23 cellular contexts compared by ENCODE assay signal in the genomic region with DNA sequence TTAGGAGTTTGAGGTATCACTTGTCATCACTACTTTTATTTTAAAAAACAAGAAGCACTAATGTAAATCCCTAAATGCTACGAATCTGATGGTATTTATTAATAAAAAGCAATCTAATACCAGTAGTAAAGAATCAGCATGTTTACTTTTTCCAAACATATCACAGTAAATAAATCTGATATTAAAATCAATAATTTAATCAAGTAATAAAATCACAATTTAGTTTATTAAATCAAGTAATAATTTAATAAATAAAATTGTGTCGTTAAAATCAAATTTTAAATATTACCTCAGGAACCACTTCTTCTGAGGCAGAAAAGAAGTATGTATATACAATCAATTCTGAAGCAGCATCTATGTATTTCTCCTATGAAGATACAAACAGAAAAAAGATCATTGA. TPM values are rescaled to one million over a fixed set of nuclear protein-coding genes. Genes with fewer than 3 reads are reported as not detected.
A peak's percentile ranks its signal among the peaks of the same experiment; 100 is the strongest.
DNase-seq lines count a peak whose midpoint lies in the region; ATAC-seq, FAIRE-seq and TF ChIP-seq lines count a peak whose summit lies in the region.
"Had no signal": no experiment of that assay in that cellular context is flagged by ENCODE, and none has a peak within 500 bp of the region (broad histone marks: within the 10 kb centered on the region; RNA-seq: fewer than 3 reads in every experiment).

No MANE protein-coding gene starts in this region.

- intact Hi-C loops in right lobe of liver (cut with DNase I): no loop called here

- H3K36me3 ChIP-seq in small intestine (ENCODE audit: control insufficient read depth in 2 of 2, insufficient read depth in 2 of 2, low read length in 2 of 2) (peaks cover 6 to 12% of the 10 kb centered on the region in 2 donors), right lobe of liver (peaks cover 0 to 35% (median 9%) of the 10 kb centered on the region in 4 donors)

- H3K4me1 Mint-ChIP-seq in WTC11: no peaks in the 10 kb centered on the region
- H3K4me1 Mint-ChIP-seq: CD14-positive monocyte, GM23338 had no signal

- WGBS in small intestine, 3 donors: 95 to 98% (median 96%) methylated on average over 2 of the region's 2 CpGs
- 97% methylated on average over 2 of the region's 2 CpGs for WGBS in right lobe of liver (ENCODE audit: insufficient coverage, low coverage, low lambda C conversion rate, missing lambda C conversion rate)

- TF ChIP-seq CTCF in WTC11 (IDR thresholded peaks at IDR 0.05) (no peak), right lobe of liver (IDR thresholded peaks at IDR 0.05) (no peak)

- H3K4me1 ChIP-seq in small intestine (ENCODE audit: control insufficient read depth in 2 of 2, insufficient read depth in 1 of 2, low read depth in 1 of 2, low read length in 1 of 2) (no peaks in the 10 kb centered on the region), right lobe of liver (no peaks in the 10 kb centered on the region)
- H3K4me1 ChIP-seq: BE2C; BLaER1 treated with 17β-estradiol and CSF1 and Interleukin-3, amounts not matched to agents 10 nM and 100 nM; HAP-1 had no signal

- H3K27me3 Mint-ChIP-seq in WTC11 (ENCODE audit: low read depth): no peaks in the 10 kb centered on the region
- H3K27me3 Mint-ChIP-seq: CD4-positive, alpha-beta T cell had no signal

- H3K27ac ChIP-seq in small intestine (ENCODE audit: low read depth in 1 of 2, low read length in 1 of 2) (no peak overlapping the region), right lobe of liver (no peak overlapping the region)
- H3K27ac ChIP-seq: 22Rv1; A549; BLaER1 treated with 17β-estradiol and CSF1 and Interleukin-3, amounts not matched to agents 10 nM and 100 nM had no signal

- H3K27ac Mint-ChIP-seq in WTC11: no peak overlapping the region
- H3K27ac Mint-ChIP-seq: CD14-positive monocyte; CD4-positive, alpha-beta T cell; CD8-positive, alpha-beta memory T cell; GM23338; HFFc6 had no signal

- no peaks in the 10 kb centered on the region for H3K9me3 Mint-ChIP-seq in WTC11
- H3K9me3 Mint-ChIP-seq: CD4-positive, alpha-beta T cell; CD8-positive, alpha-beta memory T cell; GM23338; HFFc6 had no signal

- no peak for DNase-seq in WTC11 (ENCODE audit: low spot score)
- no peak for DNase-seq in frontal cortex (ENCODE audit: low spot score in 2 of 2)
- DNase-seq in small intestine: no peak
- DNase-seq in right lobe of liver: no peak
- no peak for DNase-seq in H54 (ENCODE audit: insufficient read length, low spot score)
- DNase-seq: ACHN; AML-193; BE2C; CD4-positive, alpha-beta T cell; CD8-positive, alpha-beta memory T cell; DMS 273 treated with DMSO at 0.1 percent for 48 hours; DMS53; DMS79 treated with DMSO at 0.1 percent for 48 hours; HFFc6 had no signal

- H3K4me3 ChIP-seq in small intestine (ENCODE audit: low read depth in 1 of 2, low read length in 2 of 2) (no peak overlapping the region), right lobe of liver (no peak overlapping the region)
- H3K4me3 ChIP-seq: A549; BLaER1 treated with 17β-estradiol and CSF1 and Interleukin-3, amounts not matched to agents 10 nM and 100 nM; GM23338; HAP-1 had no signal

- POLR2A ChIA-PET in WTC11 (lab: Charles Lee): no interaction called here

- TF ChIP-seq POLR2A in right lobe of liver (IDR thresholded peaks at IDR 0.05) (no peak), H54 (IDR thresholded peaks at IDR 0.05; ENCODE audit: low read depth, low read length) (no peak)

- H3K4me3 Mint-ChIP-seq in WTC11: no peak overlapping the region
- H3K4me3 Mint-ChIP-seq: CD14-positive monocyte; CD4-positive, alpha-beta T cell; CD8-positive, alpha-beta memory T cell; GM23338; HFFc6 had no signal

- H3K27me3 ChIP-seq in small intestine (ENCODE audit: control insufficient read depth in 2 of 2, insufficient read depth in 2 of 2, low read length in 2 of 2): no peaks in the 10 kb centered on the region
- H3K27me3 ChIP-seq in right lobe of liver: no peaks in the 10 kb centered on the region
- H3K27me3 ChIP-seq: BE2C; BLaER1 treated with 17β-estradiol and CSF1 and Interleukin-3, amounts not matched to agents 10 nM and 100 nM had no signal

- H3K36me3 Mint-ChIP-seq in WTC11: peaks cover 40% of the 10 kb centered on the region

- CTCF ChIA-PET in WTC11 (lab: Charles Lee): no interaction called here

- H3K9me3 ChIP-seq in small intestine (ENCODE audit: control insufficient read depth, low read depth): no peaks in the 10 kb centered on the region
- H3K9me3 ChIP-seq in right lobe of liver: no peaks in the 10 kb centered on the region
- H3K9me3 ChIP-seq: A549, BE2C, HAP-1 had no signal

- no peak for ATAC-seq in WTC11
- ATAC-seq in right lobe of liver: no peak
- no peak for ATAC-seq in HG02798 (IDR thresholded peaks at IDR 0.05; ENCODE audit: poor library complexity, unreplicated experiment)
- ATAC-seq: A549, GM23338 had no signal

- FAIRE-seq in A204.1 (lab: Jason Lieb, UNC): peak; percentile 54
- peak; percentile 71 for FAIRE-seq in frontal cortex (lab: Jason Lieb, UNC)
- peak; percentile 26 for FAIRE-seq in small intestine (lab: Jason Lieb, UNC)
- no peak for FAIRE-seq in H54 (lab: Jason Lieb, UNC)
- FAIRE-seq: A549, GM12892 had no signal

TF ChIP-seq in WTC11, 78 proteins besides CTCF, POLR2A, EP300 and RAD21:
- TF ChIP-seq GABPB1 (CRISPR knock-in tag; IDR thresholded peaks at IDR 0.05) (no peak), ZNF232 (CRISPR knock-in tag; IDR thresholded peaks at IDR 0.05) (no peak), SMAD4 (CRISPR knock-in tag; IDR thresholded peaks at IDR 0.05) (no peak), ESRRA (CRISPR knock-in tag; IDR thresholded peaks at IDR 0.05; ENCODE audit: borderline replicate concordance) (no peak), NR2C2 (CRISPR knock-in tag; IDR thresholded peaks at IDR 0.05) (no peak), SOX15 (CRISPR knock-in tag; IDR thresholded peaks at IDR 0.05) (no peak), TP53 (CRISPR knock-in tag; IDR thresholded peaks at IDR 0.05) (no peak), HMGA2 (CRISPR knock-in tag; IDR thresholded peaks at IDR 0.05) (peak; percentile 93)

RNA-seq across cellular contexts. Expression of a gene that starts 18.0 kb away (rescaled TPM):
- total RNA-seq in WTC11 (2021) (28.9 to 33.3 TPM (median 29.4 TPM) in 3 replicates), frontal cortex (56.7 TPM), right lobe of liver (10 to 100 TPM; 10.1 to 21.6 (median 19.6) TPM)
- 10 to 100 TPM; 14.5 to 45.4 (median 22.2) TPM for polyA plus RNA-seq in small intestine
